In the genomic region with DNA sequence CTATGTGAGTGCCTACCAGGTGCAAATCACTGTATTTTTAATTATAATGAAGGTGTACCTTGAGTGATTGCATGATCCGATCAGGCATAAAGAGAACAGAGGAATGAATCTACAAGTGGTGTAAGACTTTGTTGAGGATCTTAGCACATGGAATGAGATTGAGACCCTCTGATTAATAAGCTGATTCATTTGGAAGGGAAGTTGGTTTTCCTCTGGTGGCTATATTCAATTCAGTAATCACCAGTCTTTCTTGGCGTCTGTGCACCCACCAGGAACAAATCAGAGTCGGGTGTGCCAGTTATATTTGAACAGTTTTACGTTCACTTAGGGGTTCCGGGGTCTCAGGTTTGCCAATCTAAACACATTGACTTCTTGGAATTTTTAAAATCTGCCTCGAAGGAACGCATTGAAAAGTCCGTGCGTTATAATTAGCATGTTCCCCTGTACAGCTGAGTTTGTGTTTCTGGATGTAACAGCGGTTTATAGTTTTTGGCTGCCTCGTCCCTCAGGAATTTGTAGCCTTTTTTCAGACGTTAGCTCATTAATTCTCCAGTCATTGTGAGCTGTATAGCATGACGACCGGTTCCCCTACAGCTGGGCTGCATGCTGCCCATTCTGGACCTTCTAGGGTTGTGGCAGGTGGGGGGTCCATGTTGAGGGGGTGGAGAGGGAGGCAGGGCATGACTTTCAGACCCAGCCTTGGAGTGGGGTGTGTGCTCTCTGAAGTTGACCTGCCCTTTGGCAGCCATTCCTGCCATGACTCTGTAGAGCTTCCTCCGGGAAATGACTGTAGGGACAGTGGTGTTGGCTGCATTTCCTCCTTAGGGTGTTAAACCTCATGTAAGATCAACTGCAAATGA, we compare ENCODE assay signal across 12 cellular contexts. TPM values are rescaled to one million over a fixed set of nuclear protein-coding genes. Genes with fewer than 3 reads are reported as not detected.
DNase-seq lines count a peak whose midpoint lies in the region; ATAC-seq and TF ChIP-seq lines count a peak whose summit lies in the region.
"Had no signal": no experiment of that assay in that cellular context is flagged by ENCODE, and none has a peak within 500 bp of the region (broad histone marks: within the 10 kb centered on the region; RNA-seq: fewer than 3 reads in every experiment).

No MANE protein-coding gene starts in this region.

- H3K36me3 ChIP-seq in left ventricle myocardium inferior = no peaks in the 10 kb centered on the region
- no peaks in the 10 kb centered on the region for H3K36me3 ChIP-seq in sigmoid colon

- peak; percentile 80 for DNase-seq in EL
- peak; percentile 92 for DNase-seq in astrocyte of the hippocampus (ENCODE audit: low read depth, low spot score)
- peak; percentile 18 for DNase-seq in left ventricle myocardium inferior
- DNase-seq in sigmoid colon = no peak
- DNase-seq in DMS114 treated with DMSO at 0.1 percent for 48 hours (lab: John Stamatoyannopoulos, UW; ENCODE audit: unreplicated experiment) = no peak
- DNase-seq: activated T-cell treated with anti-CD3 and anti-CD28 coated beads, Interleukin-2, amount 50 U/mL, for 4 hours; naive B cell; NCI-H2171 treated with DMSO at 0.1 percent for 48 hours; T-cell had no signal

- H3K27ac ChIP-seq in left ventricle myocardium inferior (replicated peaks) = peak overlapping the region; percentile 76
- peak overlapping the region; percentile 1 to 48 (median 6) for H3K27ac ChIP-seq in sigmoid colon

- ATAC-seq in HG03469 (IDR thresholded peaks at IDR 0.05; ENCODE audit: unreplicated experiment) (no peak), HG02870 (IDR thresholded peaks at IDR 0.05; ENCODE audit: unreplicated experiment) (no peak), GM21576 (IDR thresholded peaks at IDR 0.05; ENCODE audit: unreplicated experiment) (no peak)
- ATAC-seq: activated T-cell treated with anti-CD3 and anti-CD28 coated beads, Interleukin-2, amount 50 U/mL, for 4 hours; T-cell had no signal

- TF ChIP-seq POLR2A in sigmoid colon (IDR thresholded peaks at IDR 0.05) = no peak

- intact Hi-C loops in left ventricle myocardium inferior (cut with micrococcal nuclease) (no loop called here), sigmoid colon (cut with DNase I) (no loop called here)

- H3K27me3 ChIP-seq in left ventricle myocardium inferior (ENCODE audit: low read depth) (no peaks in the 10 kb centered on the region), sigmoid colon (no peaks in the 10 kb centered on the region)

- H3K9me3 ChIP-seq in left ventricle myocardium inferior (replicated peaks) = no peaks in the 10 kb centered on the region
- no peaks in the 10 kb centered on the region for H3K9me3 ChIP-seq in sigmoid colon

- 67 to 80% methylated on average over 15 of the region's 15 CpGs for WGBS in sigmoid colon, 2 donors

- peaks cover 80% of the 10 kb centered on the region for H3K4me1 ChIP-seq in left ventricle myocardium inferior
- peaks cover 0 to 17% (median 9%) of the 10 kb centered on the region in 4 donors for H3K4me1 ChIP-seq in sigmoid colon

- TF ChIP-seq CTCF in left ventricle myocardium inferior (IDR thresholded peaks at IDR 0.05; ENCODE audit: borderline replicate concordance) (no peak), sigmoid colon (IDR thresholded peaks at IDR 0.05) (no peak)

- H3K4me3 ChIP-seq in left ventricle myocardium inferior (peak overlapping the region; percentile 35), sigmoid colon (no peak overlapping the region)

- no peak for TF ChIP-seq EP300 in sigmoid colon (IDR thresholded peaks at IDR 0.05)

RNA-seq across cellular contexts. Expression of a gene that starts 20.3 kb away (rescaled TPM):
- total RNA-seq in left ventricle myocardium inferior (16.2 TPM), sigmoid colon (10 to 100 TPM in 1 of 4 donors, 1 to 10 TPM in 3; 6.2 to 16.3 (median 9.5) TPM)
- 10 to 100 TPM; 13.8 to 37.1 (median 14.8) TPM for polyA plus RNA-seq in sigmoid colon

Comparison
In these comparisons a context has a peak if more than half of its experiments do, and no peak if none do; other contexts are left out.
1. DNase-seq: peak in EL (single experiment), astrocyte of the hippocampus (single experiment) and left ventricle myocardium inferior (single experiment); none in sigmoid colon (single experiment) and DMS114 treated with DMSO at 0.1 percent for 48 hours (single experiment).